In the genomic region with DNA sequence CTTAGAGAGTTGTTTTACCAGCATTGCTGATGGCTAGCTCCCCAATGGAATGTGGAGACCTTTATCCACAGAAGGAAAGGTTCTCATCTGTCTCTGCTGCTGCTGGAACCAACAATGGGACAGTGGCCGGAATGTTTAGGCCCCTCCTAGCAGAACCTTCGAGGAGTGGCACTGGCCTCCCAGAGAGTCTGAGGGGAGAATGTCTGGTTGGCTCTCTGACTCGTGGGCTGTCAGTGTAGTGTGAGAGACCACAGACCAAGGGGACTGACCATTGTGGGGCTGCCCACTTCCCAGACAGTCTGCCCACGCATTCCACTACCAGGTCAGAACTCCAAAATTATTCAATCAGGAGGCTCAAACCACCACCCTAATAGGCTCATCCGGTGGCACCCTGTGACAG, we compare ENCODE assay signal across 28 cellular contexts. TPM values are rescaled to one million over a fixed set of nuclear protein-coding genes. Genes with fewer than 3 reads are reported as not detected.
DNase-seq lines count a peak whose midpoint lies in the region; ATAC-seq and TF ChIP-seq lines count a peak whose summit lies in the region.
"Had no signal": no experiment of that assay in that cellular context is flagged by ENCODE, and none has a peak within 500 bp of the region (broad histone marks: within the 10 kb centered on the region; RNA-seq: fewer than 3 reads in every experiment).

No MANE protein-coding gene starts in this region.

- no peak overlapping the region for H3K4me3 Mint-ChIP-seq in MCF 10A (ENCODE audit: unreplicated experiment)
- H3K4me3 Mint-ChIP-seq: activated CD4-positive, alpha-beta memory T cell treated with anti-CD3 and anti-CD28 coated beads, Interleukin-2, amount 10 ng/mL, durations not matched to agents 7 days and 5 days; CD8-positive, alpha-beta memory T cell; stimulated activated memory B cell treated with anti-CD40 and anti-IgM and Interleukin-4, amounts not matched to agents 10 μg/mL and 1 μg/mL and 100 μg/mL, for 72 hours had no signal

- intact Hi-C loops in esophagus squamous epithelium (cut with DNase I): no loop called here
- intact Hi-C loops in MCF 10A (cut with micrococcal nuclease): no loop called here

- POLR2A ChIA-PET in MCF 10A (lab: Yijun Ruan, JAX): no interaction called here

- ATAC-seq in upper lobe of left lung (ENCODE audit: low FRiP score in 2 of 2): no peak
- ATAC-seq in HG03108 (IDR thresholded peaks at IDR 0.05; ENCODE audit: unreplicated experiment): no peak
- ATAC-seq: SK-N-SH treated with all-trans-retinoic acid at 6 μM for 48 hours; stimulated activated memory B cell treated with anti-CD40 and anti-IgM and Interleukin-4, amounts not matched to agents 10 μg/mL and 1 μg/mL and 100 μg/mL, for 72 hours had no signal

- H3K27ac ChIP-seq in esophagus squamous epithelium (peak overlapping the region; percentile 40 to 92 (median 80)), upper lobe of left lung (peak overlapping the region in 3 of 4 donors; percentile 52 to 92 (median 59))
- H3K27ac ChIP-seq: hepatocyte had no signal

- H3K27ac Mint-ChIP-seq in MCF 10A (ENCODE audit: low read depth, unreplicated experiment): no peak overlapping the region
- H3K27ac Mint-ChIP-seq: activated CD4-positive, alpha-beta memory T cell treated with anti-CD3 and anti-CD28 coated beads, Interleukin-2, amount 10 ng/mL, durations not matched to agents 7 days and 5 days; naive B cell; stimulated activated memory B cell treated with anti-CD40 and anti-IgM and Interleukin-4, amounts not matched to agents 10 μg/mL and 1 μg/mL and 100 μg/mL, for 72 hours had no signal

- no peaks in the 10 kb centered on the region for H3K36me3 Mint-ChIP-seq in MCF 10A (ENCODE audit: insufficient read depth, unreplicated experiment)
- H3K36me3 Mint-ChIP-seq: naive B cell; stimulated activated memory B cell treated with anti-CD40 and anti-IgM and Interleukin-4, amounts not matched to agents 10 μg/mL and 1 μg/mL and 100 μg/mL, for 72 hours had no signal

- no peaks in the 10 kb centered on the region for H3K9me3 Mint-ChIP-seq in MCF 10A (ENCODE audit: unreplicated experiment)
- H3K9me3 Mint-ChIP-seq: activated CD4-positive, alpha-beta memory T cell treated with anti-CD3 and anti-CD28 coated beads, Interleukin-2, amount 10 ng/mL, durations not matched to agents 7 days and 5 days; CD8-positive, alpha-beta memory T cell; naive B cell; stimulated activated memory B cell treated with anti-CD40 and anti-IgM and Interleukin-4, amounts not matched to agents 10 μg/mL and 1 μg/mL and 100 μg/mL, for 72 hours had no signal

- H3K27me3 ChIP-seq in esophagus squamous epithelium (peaks cover 0 to 30% (median 0%) of the 10 kb centered on the region in 4 donors), upper lobe of left lung (peaks cover 0 to 8% (median 4%) of the 10 kb centered on the region in 4 donors)

- TF ChIP-seq POLR2A in esophagus squamous epithelium (IDR thresholded peaks at IDR 0.05) (no peak), upper lobe of left lung (IDR thresholded peaks at IDR 0.05) (no peak)

- 61 to 67% methylated on average over 1 to 4 of the region's 5 CpGs for WGBS in esophagus squamous epithelium, 2 donors
- 82 to 88% methylated on average over 2 to 5 of the region's 5 CpGs for WGBS in upper lobe of left lung, 2 donors

- peaks cover 25% of the 10 kb centered on the region for H3K27me3 Mint-ChIP-seq in MCF 10A (ENCODE audit: insufficient read depth, unreplicated experiment)

- peaks cover 0 to 3% (median 0%) of the 10 kb centered on the region in 3 donors for H3K36me3 ChIP-seq in esophagus squamous epithelium
- peaks cover 0 to 6% (median 1%) of the 10 kb centered on the region in 4 donors for H3K36me3 ChIP-seq in upper lobe of left lung
- H3K36me3 ChIP-seq: HAP-1 had no signal

- CTCF ChIA-PET in MCF 10A (lab: Yijun Ruan, JAX): interaction anchor here (0.8 to 1.3 kb wide), 2 partner anchors 8 to 39 kb away, joined by 3 read pairs; no protein-coding TSS in a partner anchor

- no peak for DNase-seq in esophagus squamous epithelium (lab: John Stamatoyannopoulos, UW)
- peak; percentile 52 for DNase-seq in myocyte (ENCODE audit: low read depth)
- DNase-seq in upper lobe of left lung: no peak
- no peak for DNase-seq in MCF 10A (ENCODE audit: unreplicated experiment)
- DNase-seq: activated CD4-positive, alpha-beta memory T cell treated with anti-CD3 and anti-CD28 coated beads, Interleukin-2, amount 10 ng/mL, durations not matched to agents 7 days and 5 days; activated CD4-positive, CD25-positive, alpha-beta regulatory T cell; activated gamma-delta T cell treated with Interleukin-2 at 50 U/mL for 16 hours; activated T-cell treated with anti-CD3 and anti-CD28 coated beads for 4 hours; caudate nucleus; CD8-positive, alpha-beta memory T cell; DMS53; dorsolateral prefrontal cortex; naive B cell; NCI-H1105; NCI-H2107; NCI-H510A treated with DMSO at 0.1 percent for 48 hours; stimulated activated CD4-positive, alpha-beta T cell treated with anti-CD3 and anti-CD28 coated beads, Interleukin-1b, Interleukin-23, amount 100 ng/mL, for 48 hours; T-helper 9 cell; trophoblast cell had no signal

- H3K4me3 ChIP-seq in esophagus squamous epithelium: no peak overlapping the region
- H3K4me3 ChIP-seq in upper lobe of left lung: no peak overlapping the region
- H3K4me3 ChIP-seq: dorsolateral prefrontal cortex, HAP-1, hepatocyte had no signal

- H3K9me3 ChIP-seq in esophagus squamous epithelium (no peaks in the 10 kb centered on the region), upper lobe of left lung (no peaks in the 10 kb centered on the region)
- H3K9me3 ChIP-seq: HAP-1 had no signal

- no peak for TF ChIP-seq EP300 in upper lobe of left lung (IDR thresholded peaks at IDR 0.05)

- TF ChIP-seq CTCF in esophagus squamous epithelium (IDR thresholded peaks at IDR 0.05) (no peak), upper lobe of left lung (IDR thresholded peaks at IDR 0.05) (no peak), MCF 10A (IDR thresholded peaks at IDR 0.05; ENCODE audit: unreplicated experiment) (no peak)

- H3K4me1 ChIP-seq in esophagus squamous epithelium: peaks cover 5 to 78% (median 16%) of the 10 kb centered on the region in 3 donors
- H3K4me1 ChIP-seq in upper lobe of left lung: peaks cover 0 to 9% (median 3%) of the 10 kb centered on the region in 4 donors

- no TSS peak for BruUV-seq in MCF 10A (replicated peaks; lab: Mats Ljungman, UMichigan)

- H3K4me1 Mint-ChIP-seq in MCF 10A (ENCODE audit: insufficient read depth, unreplicated experiment): peaks cover 6% of the 10 kb centered on the region

RNA-seq across cellular contexts. Expression of a gene that starts 5.1 kb away (rescaled TPM):
- total RNA-seq in esophagus squamous epithelium (10 to 100 TPM in 2 of 4 donors, 1 to 10 TPM in 2; 2.8 to 32.4 (median 8.9) TPM), myocyte (0.94 TPM in 1 of 2 replicates, not detected in the other), upper lobe of left lung (10 to 100 TPM; 12.8 to 49.9 (median 24.9) TPM), MCF 10A (2022) (not detected in 2 replicates)
- polyA plus RNA-seq in myocyte (2012): 0.05 TPM
- total RNA-seq: activated CD4-positive, alpha-beta memory T cell treated with anti-CD3 and anti-CD28 coated beads, Interleukin-2, amount 10 ng/mL, durations not matched to agents 7 days and 5 days; CD8-positive, alpha-beta memory T cell; LHCN-M2 had no signal
- polyA plus RNA-seq: CD8-positive, alpha-beta memory T cell had no signal

RNA-seq across cellular contexts. Expression of a gene that starts 13.8 kb away (rescaled TPM):
- total RNA-seq in esophagus squamous epithelium: not detected
- 0.13 TPM in 1 of 2 replicates, not detected in the other for total RNA-seq in myocyte
- 0.03 TPM for polyA plus RNA-seq in myocyte (2012)
- not detected for total RNA-seq in upper lobe of left lung
- not detected in 2 replicates for total RNA-seq in MCF 10A (2022)
- total RNA-seq: activated CD4-positive, alpha-beta memory T cell treated with anti-CD3 and anti-CD28 coated beads, Interleukin-2, amount 10 ng/mL, durations not matched to agents 7 days and 5 days; CD8-positive, alpha-beta memory T cell; fibroblast of villous mesenchyme; hepatocyte; LHCN-M2; osteoblast; RPMI7951 had no signal
- polyA plus RNA-seq: CD8-positive, alpha-beta memory T cell had no signal

RNA-seq across cellular contexts. Expression of a gene that starts 17.5 kb away (rescaled TPM):
- total RNA-seq in esophagus squamous epithelium (not detected), myocyte (0.26 TPM in 1 of 2 replicates, not detected in the other), upper lobe of left lung (1 to 10 TPM in 3 of 6 donors, under 1 TPM in 1, not detected in 2; 0.69 to 6.6 (median 4.4) TPM), MCF 10A (2022) (not detected in 2 replicates)
- polyA plus RNA-seq in myocyte (2012): not detected
- total RNA-seq: activated CD4-positive, alpha-beta memory T cell treated with anti-CD3 and anti-CD28 coated beads, Interleukin-2, amount 10 ng/mL, durations not matched to agents 7 days and 5 days; CD8-positive, alpha-beta memory T cell; dorsolateral prefrontal cortex; fibroblast of villous mesenchyme; osteoblast; RPMI7951 had no signal
- polyA plus RNA-seq: CD8-positive, alpha-beta memory T cell had no signal

RNA-seq across cellular contexts. Expression of a gene that starts 33.3 kb away (rescaled TPM):
- 10 to 100 TPM; 12.8 to 21.0 (median 17.8) TPM for total RNA-seq in esophagus squamous epithelium
- 24.8 and 30.2 TPM in 2 replicates for total RNA-seq in myocyte
- polyA plus RNA-seq in myocyte (2012): 9.9 TPM
- 10 to 100 TPM; 15.8 to 35.6 (median 25.5) TPM for total RNA-seq in upper lobe of left lung
- 14.9 and 15.9 TPM in 2 replicates for total RNA-seq in MCF 10A (2022)

RNA-seq across cellular contexts. Expression of a gene that starts 52.3 kb away (rescaled TPM):
- 1 to 10 TPM; 1.6 to 6.3 (median 2.0) TPM for total RNA-seq in esophagus squamous epithelium
- 0.88 and 1.6 TPM in 2 replicates for total RNA-seq in myocyte
- 1.6 TPM for polyA plus RNA-seq in myocyte (2012)
- total RNA-seq in upper lobe of left lung: 10 to 100 TPM in 1 of 6 donors, 1 to 10 TPM in 5; 3.3 to 10.5 (median 4.8) TPM
- total RNA-seq in MCF 10A (2022): 3.0 and 3.5 TPM in 2 replicates
